In genomic region chr10:27312854-27313253, GRCh38 we compare ENCODE assay signal across 30 cellular contexts.
"Had no signal": no experiment of that assay in that cellular context is flagged by ENCODE, and none has a peak within 500 bp of the region (broad histone marks: within the 10 kb centered on the region; RNA-seq: fewer than 3 reads in every experiment).

No MANE protein-coding gene starts in this region.

- H3K4me1 Mint-ChIP-seq: activated B cell treated with CpG ODN at 0.5 μM for 24 hours; activated naive CD4-positive, alpha-beta T cell treated with anti-CD3 and anti-CD28 coated beads, Interleukin-2, amount 50 U/mL, for 24 hours; T-helper 17 cell had no signal

- H3K27me3 Mint-ChIP-seq: activated B cell treated with CpG ODN at 0.5 μM for 24 hours; dendritic cell treated with granulocyte-macrophage colony-stimulating factor and Interleukin-4, amounts not matched to agents 40 ng/mL and 50 ng/mL, for 4 days had no signal

- DNase-seq: activated B cell treated with CpG ODN at 0.5 μM for 24 hours; activated CD4-positive, alpha-beta memory T cell treated with anti-CD3 and anti-CD28 coated beads, Interleukin-2, amount 10 ng/mL, durations not matched to agents 7 days and 5 days; activated CD4-positive, alpha-beta T cell treated with anti-CD3 and anti-CD28 coated beads, Interleukin-2, amount 10 ng/mL, durations not matched to agents 24 days and 14 days; activated CD4-positive, alpha-beta T cell treated with anti-CD3 and anti-CD28 coated beads, Interleukin-2, amount 50 U/mL, for 4 hours; activated CD8-positive, alpha-beta memory T cell treated with anti-CD3 and anti-CD28 coated beads, Interleukin-2, amount 50 U/mL, for 48 hours; activated effector memory CD4-positive, alpha-beta T cell treated with Interleukin-2 at 50 U/mL for 16 hours; activated gamma-delta T cell treated with Interleukin-2 at 50 U/mL for 16 hours; activated naive CD4-positive, alpha-beta T cell treated with anti-CD3 and anti-CD28 coated beads for 36 hours; activated T-cell treated with anti-CD3 and anti-CD28 coated beads for 4 hours; activated T-cell treated with anti-CD3 and anti-CD28 coated beads, Interleukin-2, amount 50 U/mL, for 24 hours; activated T-cell treated with anti-CD3 and anti-CD28 coated beads, Interleukin-2, amount 50 U/mL, for 72 hours; adrenal gland; amygdala; aorta; body of pancreas; caudate nucleus; dorsolateral prefrontal cortex; effector memory CD4-positive, alpha-beta T cell; erythroblast; esophagus squamous epithelium; foreskin melanocyte; heart right ventricle; T-helper 17 cell; T1000; WERI-Rb-1 had no signal

- H3K27ac Mint-ChIP-seq: activated B cell treated with CpG ODN at 0.5 μM for 24 hours; activated CD4-positive, alpha-beta memory T cell treated with anti-CD3 and anti-CD28 coated beads, Interleukin-2, amount 10 ng/mL, durations not matched to agents 7 days and 5 days; activated CD4-positive, alpha-beta T cell treated with anti-CD3 and anti-CD28 coated beads, Interleukin-2, amount 10 ng/mL, durations not matched to agents 24 days and 14 days; activated naive CD4-positive, alpha-beta T cell treated with anti-CD3 and anti-CD28 coated beads for 36 hours; activated naive CD4-positive, alpha-beta T cell treated with anti-CD3 and anti-CD28 coated beads, Interleukin-2, amount 50 U/mL, for 24 hours; activated T-cell treated with anti-CD3 and anti-CD28 coated beads, Interleukin-2, amount 50 U/mL, for 24 hours; activated T-cell treated with anti-CD3 and anti-CD28 coated beads, Interleukin-2, amount 50 U/mL, for 72 hours; dendritic cell treated with granulocyte-macrophage colony-stimulating factor and Interleukin-4, amounts not matched to agents 40 ng/mL and 50 ng/mL, for 4 days; T-helper 17 cell; T-helper 2 cell treated with Interferon-gamma antibody and Interleukin-4, amounts not matched to agents 5 μg/mL and 100 μg/mL, for 36 hours had no signal

- ATAC-seq: activated CD4-positive, CD25-positive, alpha-beta regulatory T cell treated with anti-CD3 and anti-CD28 coated beads, Interleukin-2, amount 50 U/mL, for 24 hours; body of pancreas; gastroesophageal sphincter; heart right ventricle; T-helper 17 cell had no signal

- H3K27ac ChIP-seq: adrenal gland, body of pancreas, dorsolateral prefrontal cortex, esophagus squamous epithelium, gastroesophageal sphincter, heart right ventricle, WERI-Rb-1 had no signal

- H3K4me3 Mint-ChIP-seq: activated B cell treated with CpG ODN at 0.5 μM for 24 hours; activated CD4-positive, alpha-beta memory T cell treated with anti-CD3 and anti-CD28 coated beads, Interleukin-2, amount 10 ng/mL, durations not matched to agents 7 days and 5 days; activated CD4-positive, alpha-beta T cell treated with anti-CD3 and anti-CD28 coated beads, Interleukin-2, amount 10 ng/mL, durations not matched to agents 24 days and 14 days; activated naive CD4-positive, alpha-beta T cell treated with anti-CD3 and anti-CD28 coated beads for 36 hours; activated naive CD4-positive, alpha-beta T cell treated with anti-CD3 and anti-CD28 coated beads, Interleukin-2, amount 50 U/mL, for 24 hours; activated T-cell treated with anti-CD3 and anti-CD28 coated beads, Interleukin-2, amount 50 U/mL, for 24 hours; activated T-cell treated with anti-CD3 and anti-CD28 coated beads, Interleukin-2, amount 50 U/mL, for 72 hours; dendritic cell treated with granulocyte-macrophage colony-stimulating factor and Interleukin-4, amounts not matched to agents 40 ng/mL and 50 ng/mL, for 4 days; T-helper 17 cell; T-helper 2 cell treated with Interferon-gamma antibody and Interleukin-4, amounts not matched to agents 5 μg/mL and 100 μg/mL, for 36 hours had no signal

- H3K4me3 ChIP-seq: adrenal gland, body of pancreas, dorsolateral prefrontal cortex, esophagus squamous epithelium, gastroesophageal sphincter, heart right ventricle had no signal

- H3K9me3 Mint-ChIP-seq: activated B cell treated with CpG ODN at 0.5 μM for 24 hours; activated CD4-positive, alpha-beta memory T cell treated with anti-CD3 and anti-CD28 coated beads, Interleukin-2, amount 10 ng/mL, durations not matched to agents 7 days and 5 days; activated CD4-positive, alpha-beta T cell treated with anti-CD3 and anti-CD28 coated beads, Interleukin-2, amount 10 ng/mL, durations not matched to agents 24 days and 14 days; activated naive CD4-positive, alpha-beta T cell treated with anti-CD3 and anti-CD28 coated beads for 36 hours; activated naive CD4-positive, alpha-beta T cell treated with anti-CD3 and anti-CD28 coated beads, Interleukin-2, amount 50 U/mL, for 24 hours; activated T-cell treated with anti-CD3 and anti-CD28 coated beads, Interleukin-2, amount 50 U/mL, for 24 hours; activated T-cell treated with anti-CD3 and anti-CD28 coated beads, Interleukin-2, amount 50 U/mL, for 72 hours; dendritic cell treated with granulocyte-macrophage colony-stimulating factor and Interleukin-4, amounts not matched to agents 40 ng/mL and 50 ng/mL, for 4 days; T-helper 2 cell treated with Interferon-gamma antibody and Interleukin-4, amounts not matched to agents 5 μg/mL and 100 μg/mL, for 36 hours had no signal
